9 cellular contexts compared by ENCODE assay signal in the genomic region with DNA sequence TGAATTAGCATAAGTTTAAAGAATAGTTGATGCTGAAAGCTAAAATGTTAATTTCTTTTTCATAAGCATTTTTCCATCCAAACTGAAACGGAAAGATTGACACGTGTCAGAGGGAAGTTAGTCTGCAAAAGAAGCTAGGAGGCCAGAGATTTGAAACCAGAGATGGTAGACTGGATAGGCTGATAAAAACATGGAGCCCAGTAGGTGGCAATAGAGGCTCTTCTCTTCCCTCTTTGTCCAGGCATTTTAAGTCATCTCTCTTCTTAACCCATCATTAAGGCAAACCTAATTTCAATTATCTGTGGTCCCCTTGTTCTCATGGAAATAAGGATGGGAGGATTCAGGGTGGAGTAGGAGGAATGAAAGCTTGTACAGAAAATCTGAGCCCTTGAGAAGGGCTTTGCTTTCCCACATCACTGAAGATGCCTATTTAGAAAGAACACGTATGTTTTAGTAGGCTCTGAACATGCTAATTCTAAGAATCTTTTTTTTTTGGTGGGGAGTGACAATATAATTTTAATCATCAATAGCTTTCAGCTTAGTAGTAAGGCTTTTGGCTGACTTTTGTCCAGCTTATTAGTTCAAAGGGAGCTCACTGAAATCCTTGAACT.
DNase-seq lines count a peak whose midpoint lies in the region; ATAC-seq and TF ChIP-seq lines count a peak whose summit lies in the region.
"Had no signal": no experiment of that assay in that cellular context is flagged by ENCODE, and none has a peak within 500 bp of the region (broad histone marks: within the 10 kb centered on the region; RNA-seq: fewer than 3 reads in every experiment).

No MANE protein-coding gene starts in this region.

- H4K8ac ChIP-seq in trophoblast cell (ENCODE audit: low read depth, low read length) = no peak overlapping the region

- TF ChIP-seq CTCF in DOHH2 (IDR thresholded peaks at IDR 0.05; ENCODE audit: low read depth, low read length, poor library complexity, severe bottlenecking) (peak; percentile 40), esophagus squamous epithelium (IDR thresholded peaks at IDR 0.05) (peak in 5 of 6 experiments; percentile 51 to 70 (median 58))

- TF ChIP-seq POLR2A in esophagus squamous epithelium (IDR thresholded peaks at IDR 0.05) = no peak

- no peaks in the 10 kb centered on the region for H4K20me1 ChIP-seq in DOHH2 (ENCODE audit: control insufficient read depth, insufficient read depth, low read depth, low read length)

- no peaks in the 10 kb centered on the region for H3K9me3 Mint-ChIP-seq in CD4-positive, alpha-beta memory T cell
- H3K9me3 Mint-ChIP-seq: IgD-negative memory B cell had no signal

- no peak overlapping the region for H3K27ac Mint-ChIP-seq in CD4-positive, alpha-beta memory T cell
- H3K27ac Mint-ChIP-seq: IgD-negative memory B cell had no signal

- CTCF ChIA-PET in CD4-positive, alpha-beta memory T cell (lab: Charles Lee; ENCODE audit: partially characterized antibody) = no interaction called here

- H2AFZ ChIP-seq in trophoblast cell (ENCODE audit: insufficient read depth, low read length, poor library complexity) = no peak overlapping the region

- peak; percentile 55 for DNase-seq in LoVo (ENCODE audit: low spot score)
- peak; percentile 51 for DNase-seq in RPMI7951 (ENCODE audit: low read depth)
- DNase-seq in esophagus squamous epithelium (lab: John Stamatoyannopoulos, UW) = no peak
- DNase-seq in trophoblast cell = peak; percentile 21 to 62
- DNase-seq in GM19238 (ENCODE audit: insufficient read length, low spot score) = no peak
- DNase-seq in CD4-positive, alpha-beta memory T cell = no peak

- no peak overlapping the region for H3K27ac ChIP-seq in DOHH2 (ENCODE audit: low read depth, low read length)
- no peak overlapping the region for H3K27ac ChIP-seq in esophagus squamous epithelium
- no peak overlapping the region for H3K27ac ChIP-seq in trophoblast cell (ENCODE audit: low read depth, low read length)
- no peak overlapping the region for H3K27ac ChIP-seq in CD4-positive, alpha-beta memory T cell (ENCODE audit: low read depth, low read length)

- H3K4me3 Mint-ChIP-seq in CD4-positive, alpha-beta memory T cell = no peak overlapping the region
- H3K4me3 Mint-ChIP-seq: IgD-negative memory B cell had no signal

- H2BK5ac ChIP-seq in trophoblast cell (ENCODE audit: low read depth, low read length, poor library complexity) = no peak overlapping the region

- intact Hi-C loops in esophagus squamous epithelium (cut with DNase I) = loop anchor here (10.0 kb wide), 1 partner anchor 299 kb away; no protein-coding TSS in a partner anchor
- intact Hi-C loops in CD4-positive, alpha-beta memory T cell (cut with micrococcal nuclease) = no loop called here

- no peak overlapping the region for H3K9ac ChIP-seq in trophoblast cell (ENCODE audit: low read length)

- H3K79me1 ChIP-seq in trophoblast cell (ENCODE audit: low read length) = peaks cover 6% of the 10 kb centered on the region

- no peak overlapping the region for H2BK120ac ChIP-seq in trophoblast cell (ENCODE audit: insufficient read depth, low read length, poor library complexity)

- no peak overlapping the region for H2AK5ac ChIP-seq in trophoblast cell (ENCODE audit: low read length)

- peaks cover 4 to 5% of the 10 kb centered on the region in 2 donors for H3K27me3 Mint-ChIP-seq in CD4-positive, alpha-beta memory T cell

- POLR2A ChIA-PET in CD4-positive, alpha-beta memory T cell (lab: Charles Lee; ENCODE audit: partially characterized antibody) = no interaction called here

- ATAC-seq in GM19452 (IDR thresholded peaks at IDR 0.05; ENCODE audit: unreplicated experiment) = no peak

- H3K79me2 ChIP-seq in DOHH2 (ENCODE audit: control insufficient read depth, low read length) (no peaks in the 10 kb centered on the region), trophoblast cell (ENCODE audit: control insufficient read depth, insufficient read depth, low read length, poor library complexity) (no peaks in the 10 kb centered on the region)

- no peak overlapping the region for H4K12ac ChIP-seq in trophoblast cell (ENCODE audit: low read depth, low read length)

- no peak overlapping the region for H3K14ac ChIP-seq in trophoblast cell (ENCODE audit: low read length)

- no peaks in the 10 kb centered on the region for H3K4me1 Mint-ChIP-seq in CD4-positive, alpha-beta memory T cell

- no peaks in the 10 kb centered on the region for H3K36me3 Mint-ChIP-seq in CD4-positive, alpha-beta memory T cell
- H3K36me3 Mint-ChIP-seq: IgD-negative memory B cell had no signal

- no peaks in the 10 kb centered on the region for H3K4me1 ChIP-seq in DOHH2 (ENCODE audit: control insufficient read depth, low read length)
- H3K4me1 ChIP-seq in esophagus squamous epithelium = peaks cover 0 to 6% (median 0%) of the 10 kb centered on the region in 3 donors
- peaks cover 3 to 7% of the 10 kb centered on the region in 2 experiments for H3K4me1 ChIP-seq in trophoblast cell (ENCODE audit: control insufficient read depth in 1 of 2, insufficient read depth in 2 of 2, low read length in 2 of 2)
- H3K4me1 ChIP-seq in CD4-positive, alpha-beta memory T cell (ENCODE audit: insufficient read depth, low read length) = no peaks in the 10 kb centered on the region

- 25 to 30% methylated on average over 3 of the region's 3 CpGs for WGBS in esophagus squamous epithelium, 2 donors
- no CpG with 5 or more reads among the region's 3 CpGs for WGBS in trophoblast cell (ENCODE audit: extremely low coverage, insufficient coverage, insufficient read length)

- H3K23ac ChIP-seq in trophoblast cell (ENCODE audit: low read length) = no peak overlapping the region

- H3K4me3 ChIP-seq in DOHH2 (ENCODE audit: low read length) = no peak overlapping the region
- H3K4me3 ChIP-seq in esophagus squamous epithelium = no peak overlapping the region
- H3K4me3 ChIP-seq in trophoblast cell (ENCODE audit: low read depth, low read length) = no peak overlapping the region
- no peak overlapping the region for H3K4me3 ChIP-seq in CD4-positive, alpha-beta memory T cell (ENCODE audit: low read length in 2 of 2)

- no peak overlapping the region for H3K4ac ChIP-seq in trophoblast cell (ENCODE audit: low read depth, low read length)

- H3F3A ChIP-seq in DOHH2 (ENCODE audit: control insufficient read depth, insufficient read depth) = no peaks in the 10 kb centered on the region

- no peaks in the 10 kb centered on the region for H3K36me3 ChIP-seq in DOHH2 (ENCODE audit: control insufficient read depth, low read length)
- H3K36me3 ChIP-seq in esophagus squamous epithelium = no peaks in the 10 kb centered on the region
- no peaks in the 10 kb centered on the region for H3K36me3 ChIP-seq in trophoblast cell (ENCODE audit: control insufficient read depth in 1 of 2, insufficient read depth in 2 of 2, low read length in 2 of 2)
- H3K36me3 ChIP-seq in CD4-positive, alpha-beta memory T cell (ENCODE audit: insufficient read depth, low read length) = no peaks in the 10 kb centered on the region

- H3K9me3 ChIP-seq in DOHH2 (ENCODE audit: control insufficient read depth, insufficient read depth, low read length) (no peaks in the 10 kb centered on the region), esophagus squamous epithelium (no peaks in the 10 kb centered on the region), trophoblast cell (ENCODE audit: insufficient read depth, low read depth, low read length) (no peaks in the 10 kb centered on the region)
- H3K9me3 ChIP-seq in CD4-positive, alpha-beta memory T cell (ENCODE audit: control insufficient read depth in 1 of 2, low read length in 2 of 2) = no peaks in the 10 kb centered on the region

- H3K27me3 ChIP-seq in DOHH2 (ENCODE audit: control insufficient read depth, low read length) (no peaks in the 10 kb centered on the region), esophagus squamous epithelium (no peaks in the 10 kb centered on the region), trophoblast cell (ENCODE audit: insufficient read depth, low read length) (no peaks in the 10 kb centered on the region)
- no peaks in the 10 kb centered on the region for H3K27me3 ChIP-seq in CD4-positive, alpha-beta memory T cell (ENCODE audit: insufficient read depth, low read length)

- no peaks in the 10 kb centered on the region for H3K9me2 ChIP-seq in DOHH2 (replicated peaks; ENCODE audit: control insufficient read depth, low read length)

- no peak overlapping the region for H3K18ac ChIP-seq in trophoblast cell (ENCODE audit: low read length)

- H3K4me2 ChIP-seq in DOHH2 (ENCODE audit: low read length) = no peak overlapping the region
- H3K4me2 ChIP-seq in trophoblast cell (ENCODE audit: low read length) = no peak overlapping the region

- H4K91ac ChIP-seq in trophoblast cell (ENCODE audit: low read depth, low read length) = no peak overlapping the region

- no peak overlapping the region for H2BK12ac ChIP-seq in trophoblast cell (ENCODE audit: low read length)

Comparison
In these comparisons a context has a peak if more than half of its experiments do, and no peak if none do; other contexts are left out.
1. DNase-seq: peak in LoVo (single experiment), RPMI7951 (single experiment) and trophoblast cell (2 of 2); none in esophagus squamous epithelium (single experiment), GM19238 (single experiment) and CD4-positive, alpha-beta memory T cell (0 of 5).